Comparison of ENCODE assay signal across 6 cellular contexts in the genomic region with DNA sequence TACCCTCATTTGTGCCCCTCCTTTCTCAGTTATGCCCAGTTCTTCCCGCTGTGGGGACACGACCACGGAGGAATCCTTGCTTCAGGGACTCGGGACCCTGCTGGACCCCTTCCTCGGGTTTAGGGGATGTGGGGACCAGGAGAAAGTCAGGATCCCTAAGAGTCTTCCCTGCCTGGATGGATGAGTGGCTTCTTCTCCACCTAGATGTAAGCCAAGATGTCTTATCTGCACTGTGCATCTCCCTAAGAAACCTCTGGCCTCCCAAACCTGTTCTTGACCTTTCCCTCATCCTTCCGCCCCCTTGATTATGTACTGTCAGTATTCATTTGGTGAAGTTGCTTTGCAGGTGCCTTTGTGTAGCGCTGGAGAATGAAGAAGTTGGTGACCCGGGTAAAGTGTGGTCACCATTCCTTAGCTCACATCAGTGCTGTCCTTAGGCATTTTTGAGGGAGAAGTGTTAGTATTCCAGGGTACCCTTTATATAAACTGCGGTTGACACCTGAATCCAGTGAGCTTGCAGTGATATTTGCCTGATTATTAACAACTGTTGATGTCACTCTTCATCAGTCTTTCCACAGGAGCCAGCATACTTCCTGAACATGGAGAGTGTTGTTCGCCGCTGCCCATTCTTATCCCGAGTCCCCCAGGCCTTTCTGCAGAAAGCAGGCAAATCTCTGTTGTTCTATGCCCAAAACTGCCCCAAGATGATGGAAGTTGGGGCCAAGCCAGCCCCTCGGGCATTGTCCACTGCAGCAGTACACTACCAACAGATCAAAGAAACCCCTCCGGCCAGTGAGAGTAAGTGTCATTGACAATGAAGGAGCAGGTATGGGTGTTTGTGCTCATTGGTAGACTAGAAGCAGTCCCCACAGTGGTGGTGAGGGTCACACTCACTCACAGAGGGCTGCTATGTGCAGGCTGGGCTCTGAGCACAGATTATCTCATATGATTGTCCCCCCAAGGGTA.
A peak's percentile ranks its signal among the peaks of the same experiment; 100 is the strongest.
DNase-seq lines count a peak whose midpoint lies in the region; ATAC-seq, FAIRE-seq and TF ChIP-seq lines count a peak whose summit lies in the region.

No MANE protein-coding gene starts in this region.

- TF ChIP-seq CTCF in Loucy (conservative IDR thresholded peaks at IDR 0.05; ENCODE audit: low read length) (no peak), retinal pigment epithelial cell (conservative IDR thresholded peaks at IDR 0.05; ENCODE audit: low read depth, low read length) (no peak), D721Med (IDR thresholded peaks at IDR 0.05; ENCODE audit: insufficient read depth, missing control alignments) (no peak)

- H3K4me3 ChIP-seq in Loucy (ENCODE audit: low read length, poor library complexity, severe bottlenecking) (peak overlapping the region; percentile 100), duodenal mucosa (ENCODE audit: low read depth in 1 of 2, low read length in 2 of 2) (peak overlapping the region; percentile 90 to 91), retinal pigment epithelial cell (ENCODE audit: low read length) (peak overlapping the region; percentile 89)

- no peak for ATAC-seq in HG02610 (IDR thresholded peaks at IDR 0.05; ENCODE audit: unreplicated experiment)

- no peak for FAIRE-seq in D721Med (lab: Jason Lieb, UNC)

- H3K79me2 ChIP-seq in Loucy (ENCODE audit: insufficient read depth, low read length) = peaks cover 53% of the 10 kb centered on the region

- peaks cover 25% of the 10 kb centered on the region for H4K20me1 ChIP-seq in Loucy (ENCODE audit: insufficient read depth, low read length, poor library complexity, severe bottlenecking)

- DNase-seq in retinal pigment epithelial cell (ENCODE audit: low read depth) (no peak), AG20443 (ENCODE audit: low spot score) (no peak), D721Med (ENCODE audit: insufficient read length, low spot score) (no peak)

- H3F3A ChIP-seq in Loucy (ENCODE audit: low read depth) = no peaks in the 10 kb centered on the region

- peak overlapping the region; percentile 15 for H3K27ac ChIP-seq in duodenal mucosa (ENCODE audit: low read depth, low read length)

- H3K4me1 ChIP-seq in Loucy (ENCODE audit: insufficient read depth, low read length, poor library complexity, severe bottlenecking) = peaks cover 56% of the 10 kb centered on the region
- H3K4me1 ChIP-seq in duodenal mucosa (ENCODE audit: control insufficient read depth in 1 of 2, insufficient read depth in 2 of 2, low read length in 2 of 2) = peaks cover 31 to 50% of the 10 kb centered on the region in 2 donors

- H3K27me3 ChIP-seq in Loucy (ENCODE audit: insufficient read depth, low read length, poor library complexity, severe bottlenecking) (no peaks in the 10 kb centered on the region), duodenal mucosa (ENCODE audit: control insufficient read depth in 1 of 2, insufficient read depth in 2 of 2, low read length in 2 of 2) (no peaks in the 10 kb centered on the region)

- H3K9me3 ChIP-seq in Loucy (ENCODE audit: insufficient read depth, low read depth, low read length) (no peaks in the 10 kb centered on the region), duodenal mucosa (ENCODE audit: control insufficient read depth in 1 of 2, low read length in 2 of 2) (no peaks in the 10 kb centered on the region)

- H3K9me2 ChIP-seq in Loucy (replicated peaks; ENCODE audit: low read depth, low read length) = no peaks in the 10 kb centered on the region

- peaks cover 18% of the 10 kb centered on the region for H3K36me3 ChIP-seq in Loucy (ENCODE audit: insufficient read depth, low read length)
- H3K36me3 ChIP-seq in duodenal mucosa (ENCODE audit: control insufficient read depth in 1 of 2, insufficient read depth in 2 of 2, low read length in 2 of 2) = peaks cover 16 to 26% of the 10 kb centered on the region in 2 donors

- H3K9ac ChIP-seq in Loucy (ENCODE audit: low read depth, low read length, poor library complexity, severe bottlenecking) (peak overlapping the region; percentile 98), duodenal mucosa (ENCODE audit: low read depth in 1 of 2, low read length in 2 of 2) (peak overlapping the region; percentile 85 to 95)

- H2AFZ ChIP-seq in Loucy (ENCODE audit: low read length) = no peak overlapping the region

- H3K4me2 ChIP-seq in Loucy (ENCODE audit: low read depth, low read length, poor library complexity, severe bottlenecking) = peak overlapping the region; percentile 100
